In genomic region chr15:89492111-89492641, GRCh38 we compare ENCODE assay signal across 10 cellular contexts. TPM values are rescaled to one million over a fixed set of nuclear protein-coding genes. Genes with fewer than 3 reads are reported as not detected.
DNase-seq lines count a peak whose midpoint lies in the region; ATAC-seq and TF ChIP-seq lines count a peak whose summit lies in the region.
"Had no signal": no experiment of that assay in that cellular context is flagged by ENCODE, and none has a peak within 500 bp of the region (broad histone marks: within the 10 kb centered on the region; RNA-seq: fewer than 3 reads in every experiment).

No MANE protein-coding gene starts in this region.

- CTCF ChIA-PET in AG04450 (lab: Charles Lee): interaction anchor here (1.0 kb wide), 1 partner anchor 133 kb away, joined by 5 read pairs; no protein-coding TSS in a partner anchor

- TF ChIP-seq CTCF in AG04450 (IDR thresholded peaks at IDR 0.05; ENCODE audit: low read depth, low read length) (peak; percentile 27; the same call in 1 of the 2 replicates), GM10266 (IDR thresholded peaks at IDR 0.05; ENCODE audit: control insufficient read depth, insufficient read depth, low read depth, missing control alignments) (peak; percentile 33), OCI-LY3 (IDR thresholded peaks at IDR 0.05; ENCODE audit: low read depth, low read length) (peak; percentile 79), fibroblast of mammary gland (conservative IDR thresholded peaks at IDR 0.05; ENCODE audit: control insufficient read depth, insufficient read depth, low read depth, low read length) (peak; percentile 34)

- no peak overlapping the region for H2AFZ ChIP-seq in OCI-LY3 (ENCODE audit: low read depth, low read length)

- POLR2A ChIA-PET in AG04450 (lab: Yijun Ruan, JAX): no interaction called here

- H3K9me3 ChIP-seq in AG04450 (ENCODE audit: control insufficient read depth, insufficient read depth, low read length) (no peaks in the 10 kb centered on the region; the same call in 1 of the 2 replicates), OCI-LY3 (ENCODE audit: insufficient read depth, low read length) (no peaks in the 10 kb centered on the region)
- H3K9me3 ChIP-seq: gastroesophageal sphincter, ovary had no signal

- H3K4me2 ChIP-seq in OCI-LY3 (ENCODE audit: low read length): peak overlapping the region; percentile 39

- H3K27me3 ChIP-seq in AG04450 (ENCODE audit: control insufficient read depth, insufficient read depth, low read length): peaks cover 54% of the 10 kb centered on the region
- 0 out of 2 replicates have a peak, but pooled peaks cover 2% of the 10 kb centered on the region for H3K27me3 ChIP-seq in OCI-LY3 (ENCODE audit: low read depth, low read length)
- H3K27me3 ChIP-seq: ovary had no signal

- H3K4me3 ChIP-seq in AG04450 (ENCODE audit: low read depth, low read length) (no peak overlapping the region), OCI-LY3 (ENCODE audit: low read length) (no peak overlapping the region), fibroblast of mammary gland (ENCODE audit: control insufficient read depth, low read depth, low read length) (no peak overlapping the region)
- H3K4me3 ChIP-seq: gastroesophageal sphincter, ovary had no signal

- H3K36me3 ChIP-seq in OCI-LY3 (replicated peaks; ENCODE audit: low read depth, low read length): no peaks in the 10 kb centered on the region
- H3K36me3 ChIP-seq: gastroesophageal sphincter, ovary had no signal

- no peak overlapping the region for H3K9ac ChIP-seq in OCI-LY3 (ENCODE audit: low read length)

- DNase-seq in AG04450 (ENCODE audit: low read depth, low spot score): no peak
- DNase-seq in GM10266 (ENCODE audit: extremely low spot score): peak; percentile 54
- no peak for DNase-seq in fibroblast of mammary gland (ENCODE audit: low read depth)
- no peak for DNase-seq in NCI-H187 (lab: John Stamatoyannopoulos, UW)
- DNase-seq in mucosa of gallbladder (ENCODE audit: low spot score): no peak

- H3K27ac ChIP-seq in AG04450 (ENCODE audit: low read depth, low read length) (no peak overlapping the region), OCI-LY3 (ENCODE audit: low read length) (no peak overlapping the region)
- H3K27ac ChIP-seq: gastroesophageal sphincter, ovary had no signal

- ATAC-seq in HG03565 (IDR thresholded peaks at IDR 0.05; ENCODE audit: unreplicated experiment): no peak
- no peak for ATAC-seq in GM19351 (IDR thresholded peaks at IDR 0.05; ENCODE audit: unreplicated experiment)
- ATAC-seq: gastroesophageal sphincter had no signal

- no peaks in the 10 kb centered on the region for H3K4me1 ChIP-seq in OCI-LY3 (ENCODE audit: low read length)

- no peaks in the 10 kb centered on the region for H3K79me2 ChIP-seq in OCI-LY3 (ENCODE audit: low read length)

- no peaks in the 10 kb centered on the region for H4K20me1 ChIP-seq in OCI-LY3 (ENCODE audit: insufficient read depth, low read length)

RNA-seq across cellular contexts. Expression of gene RHCG, which starts 4.2 kb away (rescaled TPM):
- not detected in 2 replicates for polyA plus RNA-seq in AG04450 (2011; rRNA removed)
- polyA minus RNA-seq in AG04450 (2011; rRNA and poly(A)+ RNA removed): not detected in 2 replicates
- not detected for total RNA-seq in mucosa of gallbladder
- polyA plus RNA-seq: ovary had no signal

Comparison
In these comparisons a context has a peak if more than half of its experiments do, and no peak if none do; other contexts are left out.
1. CTCF ChIP-seq: peak in every context shown above with its lines; median percentile 79 in OCI-LY3; 34 in fibroblast of mammary gland; 33 in GM10266; 27 in AG04450.